1 cellular context compared by ENCODE assay signal in the genomic region with DNA sequence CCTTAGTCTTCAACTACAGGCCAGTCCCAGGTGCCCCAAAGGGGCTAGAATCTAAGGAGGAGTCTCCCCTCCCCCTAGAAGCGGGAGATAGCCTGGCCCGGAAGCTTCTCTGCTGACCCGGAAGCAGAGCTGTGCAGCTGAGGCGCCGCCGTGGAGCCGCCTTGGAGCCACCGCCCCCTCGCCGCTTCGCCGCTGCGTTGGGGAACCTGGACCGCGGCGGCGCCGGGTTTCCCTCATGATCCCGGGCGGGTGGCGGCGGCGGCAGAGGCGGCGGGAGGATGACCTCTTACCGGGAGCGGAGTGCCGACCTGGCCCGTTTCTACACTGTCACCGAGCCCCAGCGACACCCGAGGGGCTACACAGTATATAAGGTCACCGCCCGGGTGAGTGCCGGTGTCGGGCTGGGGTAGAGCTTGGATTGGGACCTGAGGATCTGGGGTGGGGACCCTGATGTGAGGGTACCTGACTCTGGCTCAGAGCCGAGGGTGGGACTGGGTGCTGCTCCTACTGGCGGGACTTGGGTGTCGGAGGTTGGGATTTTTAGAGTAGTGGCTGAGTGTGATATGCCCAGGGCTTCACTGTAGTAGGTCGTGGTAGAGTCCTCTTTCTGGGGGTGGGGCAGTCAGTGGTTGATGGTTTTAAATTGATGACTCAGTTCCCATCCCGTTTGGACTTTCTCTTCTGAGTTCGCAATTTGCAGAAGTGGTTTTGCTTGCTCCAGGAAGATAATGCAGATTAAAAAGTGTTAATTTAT.
TF ChIP-seq lines count a peak whose summit lies in the region.

A gene with protein sequence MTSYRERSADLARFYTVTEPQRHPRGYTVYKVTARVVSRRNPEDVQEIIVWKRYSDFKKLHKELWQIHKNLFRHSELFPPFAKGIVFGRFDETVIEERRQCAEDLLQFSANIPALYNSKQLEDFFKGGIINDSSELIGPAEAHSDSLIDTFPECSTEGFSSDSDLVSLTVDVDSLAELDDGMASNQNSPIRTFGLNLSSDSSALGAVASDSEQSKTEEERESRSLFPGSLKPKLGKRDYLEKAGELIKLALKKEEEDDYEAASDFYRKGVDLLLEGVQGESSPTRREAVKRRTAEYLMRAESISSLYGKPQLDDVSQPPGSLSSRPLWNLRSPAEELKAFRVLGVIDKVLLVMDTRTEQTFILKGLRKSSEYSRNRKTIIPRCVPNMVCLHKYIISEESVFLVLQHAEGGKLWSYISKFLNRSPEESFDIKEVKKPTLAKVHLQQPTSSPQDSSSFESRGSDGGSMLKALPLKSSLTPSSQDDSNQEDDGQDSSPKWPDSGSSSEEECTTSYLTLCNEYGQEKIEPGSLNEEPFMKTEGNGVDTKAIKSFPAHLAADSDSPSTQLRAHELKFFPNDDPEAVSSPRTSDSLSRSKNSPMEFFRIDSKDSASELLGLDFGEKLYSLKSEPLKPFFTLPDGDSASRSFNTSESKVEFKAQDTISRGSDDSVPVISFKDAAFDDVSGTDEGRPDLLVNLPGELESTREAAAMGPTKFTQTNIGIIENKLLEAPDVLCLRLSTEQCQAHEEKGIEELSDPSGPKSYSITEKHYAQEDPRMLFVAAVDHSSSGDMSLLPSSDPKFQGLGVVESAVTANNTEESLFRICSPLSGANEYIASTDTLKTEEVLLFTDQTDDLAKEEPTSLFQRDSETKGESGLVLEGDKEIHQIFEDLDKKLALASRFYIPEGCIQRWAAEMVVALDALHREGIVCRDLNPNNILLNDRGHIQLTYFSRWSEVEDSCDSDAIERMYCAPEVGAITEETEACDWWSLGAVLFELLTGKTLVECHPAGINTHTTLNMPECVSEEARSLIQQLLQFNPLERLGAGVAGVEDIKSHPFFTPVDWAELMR (plus strand): TSS at position 115 of the 754 bp plus-strand sequence. CDS start 164 bp downstream, at position 279.

TF ChIP-seq in HepG2, 621 proteins besides CTCF, POLR2A, EP300 and RAD21 (continued from another document and continues in another):
- TF ChIP-seq, protein P1, sequence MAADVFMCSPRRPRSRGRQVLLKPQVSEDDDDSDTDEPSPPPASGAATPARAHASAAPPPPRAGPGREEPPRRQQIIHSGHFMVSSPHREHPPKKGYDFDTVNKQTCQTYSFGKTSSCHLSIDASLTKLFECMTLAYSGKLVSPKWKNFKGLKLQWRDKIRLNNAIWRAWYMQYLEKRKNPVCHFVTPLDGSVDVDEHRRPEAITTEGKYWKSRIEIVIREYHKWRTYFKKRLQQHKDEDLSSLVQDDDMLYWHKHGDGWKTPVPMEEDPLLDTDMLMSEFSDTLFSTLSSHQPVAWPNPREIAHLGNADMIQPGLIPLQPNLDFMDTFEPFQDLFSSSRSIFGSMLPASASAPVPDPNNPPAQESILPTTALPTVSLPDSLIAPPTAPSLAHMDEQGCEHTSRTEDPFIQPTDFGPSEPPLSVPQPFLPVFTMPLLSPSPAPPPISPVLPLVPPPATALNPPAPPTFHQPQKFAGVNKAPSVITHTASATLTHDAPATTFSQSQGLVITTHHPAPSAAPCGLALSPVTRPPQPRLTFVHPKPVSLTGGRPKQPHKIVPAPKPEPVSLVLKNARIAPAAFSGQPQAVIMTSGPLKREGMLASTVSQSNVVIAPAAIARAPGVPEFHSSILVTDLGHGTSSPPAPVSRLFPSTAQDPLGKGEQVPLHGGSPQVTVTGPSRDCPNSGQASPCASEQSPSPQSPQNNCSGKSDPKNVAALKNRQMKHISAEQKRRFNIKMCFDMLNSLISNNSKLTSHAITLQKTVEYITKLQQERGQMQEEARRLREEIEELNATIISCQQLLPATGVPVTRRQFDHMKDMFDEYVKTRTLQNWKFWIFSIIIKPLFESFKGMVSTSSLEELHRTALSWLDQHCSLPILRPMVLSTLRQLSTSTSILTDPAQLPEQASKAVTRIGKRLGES (CRISPR knock-in tag; IDR thresholded peaks at IDR 0.05; ENCODE audit: borderline replicate concordance): no peak
- no peak; the same call in 1 of the 2 replicates for TF ChIP-seq ZNF160 (CRISPR knock-in tag; IDR thresholded peaks at IDR 0.05)
- TF ChIP-seq ZNF292 (CRISPR knock-in tag; IDR thresholded peaks at IDR 0.05; ENCODE audit: borderline replicate concordance, low read depth): peak; percentile 42; the same call in 1 of the 2 replicates
- TF ChIP-seq ATRX (CRISPR knock-in tag; IDR thresholded peaks at IDR 0.05; ENCODE audit: borderline replicate concordance): no peak
- 0 out of 2 replicates have a peak, but pooled peaks have one; percentile 26 for TF ChIP-seq ETV5 (CRISPR knock-in tag; IDR thresholded peaks at IDR 0.05; ENCODE audit: borderline replicate concordance)
- TF ChIP-seq, protein P2, sequence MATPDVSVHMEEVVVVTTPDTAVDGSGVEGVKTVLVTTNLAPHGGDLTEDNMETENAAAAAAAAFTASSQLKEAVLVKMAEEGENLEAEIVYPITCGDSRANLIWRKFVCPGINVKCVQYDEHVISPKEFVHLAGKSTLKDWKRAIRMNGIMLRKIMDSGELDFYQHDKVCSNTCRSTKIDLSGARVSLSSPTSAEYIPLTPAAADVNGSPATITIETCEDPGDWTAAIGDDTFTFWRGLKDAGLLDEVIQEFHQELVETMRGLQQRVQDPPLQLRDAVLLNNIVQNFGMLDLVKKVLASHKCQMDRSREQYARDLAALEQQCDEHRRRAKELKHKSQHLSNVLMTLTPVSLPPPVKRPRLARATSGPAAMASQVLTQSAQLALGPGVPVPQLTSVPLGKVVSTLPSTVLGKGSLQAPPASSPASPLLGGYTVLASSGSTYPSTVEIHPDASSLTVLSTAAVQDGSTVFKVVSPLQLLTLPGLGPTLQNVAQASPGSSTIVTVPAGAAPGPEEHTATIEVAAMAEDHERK (CRISPR knock-in tag; IDR thresholded peaks at IDR 0.05; ENCODE audit: low read depth): no peak
- TF ChIP-seq KLF15 (CRISPR knock-in tag; IDR thresholded peaks at IDR 0.05; ENCODE audit: borderline replicate concordance): peak; percentile 71; the same call in 1 of the 2 replicates
- TF ChIP-seq, protein P3, sequence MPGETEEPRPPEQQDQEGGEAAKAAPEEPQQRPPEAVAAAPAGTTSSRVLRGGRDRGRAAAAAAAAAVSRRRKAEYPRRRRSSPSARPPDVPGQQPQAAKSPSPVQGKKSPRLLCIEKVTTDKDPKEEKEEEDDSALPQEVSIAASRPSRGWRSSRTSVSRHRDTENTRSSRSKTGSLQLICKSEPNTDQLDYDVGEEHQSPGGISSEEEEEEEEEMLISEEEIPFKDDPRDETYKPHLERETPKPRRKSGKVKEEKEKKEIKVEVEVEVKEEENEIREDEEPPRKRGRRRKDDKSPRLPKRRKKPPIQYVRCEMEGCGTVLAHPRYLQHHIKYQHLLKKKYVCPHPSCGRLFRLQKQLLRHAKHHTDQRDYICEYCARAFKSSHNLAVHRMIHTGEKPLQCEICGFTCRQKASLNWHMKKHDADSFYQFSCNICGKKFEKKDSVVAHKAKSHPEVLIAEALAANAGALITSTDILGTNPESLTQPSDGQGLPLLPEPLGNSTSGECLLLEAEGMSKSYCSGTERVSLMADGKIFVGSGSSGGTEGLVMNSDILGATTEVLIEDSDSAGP (CRISPR knock-in tag; IDR thresholded peaks at IDR 0.05; ENCODE audit: borderline replicate concordance): peak; percentile 95; the same call in 1 of the 2 replicates
- TF ChIP-seq ZNF496 (CRISPR knock-in tag; IDR thresholded peaks at IDR 0.05; ENCODE audit: insufficient replicate concordance): no peak
- 0 out of 2 replicates have a peak, but pooled peaks have one; percentile 17 for TF ChIP-seq ARNT2 (CRISPR knock-in tag; IDR thresholded peaks at IDR 0.05; ENCODE audit: low read depth)
- peak; percentile 52; the same call in 1 of the 2 replicates for TF ChIP-seq ZNF556 (CRISPR knock-in tag; IDR thresholded peaks at IDR 0.05; ENCODE audit: borderline replicate concordance)
- TF ChIP-seq ZNF558 (CRISPR knock-in tag; IDR thresholded peaks at IDR 0.05; ENCODE audit: borderline replicate concordance): peak; percentile 57; the same call in 1 of the 2 replicates
- TF ChIP-seq ZNF891 (CRISPR knock-in tag; IDR thresholded peaks at IDR 0.05): no peak
- TF ChIP-seq ZNF224 (CRISPR knock-in tag; IDR thresholded peaks at IDR 0.05): no peak
- TF ChIP-seq, protein P4, sequence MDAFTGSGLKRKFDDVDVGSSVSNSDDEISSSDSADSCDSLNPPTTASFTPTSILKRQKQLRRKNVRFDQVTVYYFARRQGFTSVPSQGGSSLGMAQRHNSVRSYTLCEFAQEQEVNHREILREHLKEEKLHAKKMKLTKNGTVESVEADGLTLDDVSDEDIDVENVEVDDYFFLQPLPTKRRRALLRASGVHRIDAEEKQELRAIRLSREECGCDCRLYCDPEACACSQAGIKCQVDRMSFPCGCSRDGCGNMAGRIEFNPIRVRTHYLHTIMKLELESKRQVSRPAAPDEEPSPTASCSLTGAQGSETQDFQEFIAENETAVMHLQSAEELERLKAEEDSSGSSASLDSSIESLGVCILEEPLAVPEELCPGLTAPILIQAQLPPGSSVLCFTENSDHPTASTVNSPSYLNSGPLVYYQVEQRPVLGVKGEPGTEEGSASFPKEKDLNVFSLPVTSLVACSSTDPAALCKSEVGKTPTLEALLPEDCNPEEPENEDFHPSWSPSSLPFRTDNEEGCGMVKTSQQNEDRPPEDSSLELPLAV (CRISPR knock-in tag; conservative IDR thresholded peaks at IDR 0.05; ENCODE audit: low read depth): no peak
- TF ChIP-seq KDM3A (CRISPR knock-in tag; IDR thresholded peaks at IDR 0.05; ENCODE audit: low read depth): peak; percentile 60; the same call in 1 of the 2 replicates
- TF ChIP-seq, protein P5, sequence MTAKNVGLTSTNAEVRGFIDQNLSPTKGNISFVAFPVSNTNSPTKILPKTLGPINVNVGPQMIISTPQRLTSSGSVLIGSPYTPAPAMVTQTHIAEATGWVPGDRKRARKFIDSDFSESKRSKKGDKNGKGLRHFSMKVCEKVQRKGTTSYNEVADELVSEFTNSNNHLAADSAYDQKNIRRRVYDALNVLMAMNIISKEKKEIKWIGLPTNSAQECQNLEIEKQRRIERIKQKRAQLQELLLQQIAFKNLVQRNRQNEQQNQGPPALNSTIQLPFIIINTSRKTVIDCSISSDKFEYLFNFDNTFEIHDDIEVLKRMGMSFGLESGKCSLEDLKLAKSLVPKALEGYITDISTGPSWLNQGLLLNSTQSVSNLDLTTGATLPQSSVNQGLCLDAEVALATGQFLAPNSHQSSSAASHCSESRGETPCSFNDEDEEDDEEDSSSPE (CRISPR knock-in tag; IDR thresholded peaks at IDR 0.05): peak; percentile 87
- TF ChIP-seq ASH2L (IDR thresholded peaks at IDR 0.05; ENCODE audit: insufficient read length, low read depth, low read length): peak; percentile 92
- no peak; the same call in 1 of the 2 replicates for TF ChIP-seq JUNB (CRISPR knock-in tag; IDR thresholded peaks at IDR 0.05; ENCODE audit: borderline replicate concordance)
- TF ChIP-seq MEF2D (CRISPR knock-in tag; IDR thresholded peaks at IDR 0.05): no peak
- TF ChIP-seq ZNF766 (CRISPR knock-in tag; IDR thresholded peaks at IDR 0.05; ENCODE audit: borderline replicate concordance): no peak
- no peak for TF ChIP-seq ZNF230 (CRISPR knock-in tag; IDR thresholded peaks at IDR 0.05)
- peak; percentile 20; the same call in 1 of the 2 replicates for TF ChIP-seq IRF2 (CRISPR knock-in tag; IDR thresholded peaks at IDR 0.05)
- TF ChIP-seq, protein P6, sequence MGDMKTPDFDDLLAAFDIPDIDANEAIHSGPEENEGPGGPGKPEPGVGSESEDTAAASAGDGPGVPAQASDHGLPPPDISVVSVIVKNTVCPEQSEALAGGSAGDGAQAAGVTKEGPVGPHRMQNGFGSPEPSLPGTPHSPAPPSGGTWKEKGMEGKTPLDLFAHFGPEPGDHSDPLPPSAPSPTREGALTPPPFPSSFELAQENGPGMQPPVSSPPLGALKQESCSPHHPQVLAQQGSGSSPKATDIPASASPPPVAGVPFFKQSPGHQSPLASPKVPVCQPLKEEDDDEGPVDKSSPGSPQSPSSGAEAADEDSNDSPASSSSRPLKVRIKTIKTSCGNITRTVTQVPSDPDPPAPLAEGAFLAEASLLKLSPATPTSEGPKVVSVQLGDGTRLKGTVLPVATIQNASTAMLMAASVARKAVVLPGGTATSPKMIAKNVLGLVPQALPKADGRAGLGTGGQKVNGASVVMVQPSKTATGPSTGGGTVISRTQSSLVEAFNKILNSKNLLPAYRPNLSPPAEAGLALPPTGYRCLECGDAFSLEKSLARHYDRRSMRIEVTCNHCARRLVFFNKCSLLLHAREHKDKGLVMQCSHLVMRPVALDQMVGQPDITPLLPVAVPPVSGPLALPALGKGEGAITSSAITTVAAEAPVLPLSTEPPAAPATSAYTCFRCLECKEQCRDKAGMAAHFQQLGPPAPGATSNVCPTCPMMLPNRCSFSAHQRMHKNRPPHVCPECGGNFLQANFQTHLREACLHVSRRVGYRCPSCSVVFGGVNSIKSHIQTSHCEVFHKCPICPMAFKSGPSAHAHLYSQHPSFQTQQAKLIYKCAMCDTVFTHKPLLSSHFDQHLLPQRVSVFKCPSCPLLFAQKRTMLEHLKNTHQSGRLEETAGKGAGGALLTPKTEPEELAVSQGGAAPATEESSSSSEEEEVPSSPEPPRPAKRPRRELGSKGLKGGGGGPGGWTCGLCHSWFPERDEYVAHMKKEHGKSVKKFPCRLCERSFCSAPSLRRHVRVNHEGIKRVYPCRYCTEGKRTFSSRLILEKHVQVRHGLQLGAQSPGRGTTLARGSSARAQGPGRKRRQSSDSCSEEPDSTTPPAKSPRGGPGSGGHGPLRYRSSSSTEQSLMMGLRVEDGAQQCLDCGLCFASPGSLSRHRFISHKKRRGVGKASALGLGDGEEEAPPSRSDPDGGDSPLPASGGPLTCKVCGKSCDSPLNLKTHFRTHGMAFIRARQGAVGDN (CRISPR knock-in tag; IDR thresholded peaks at IDR 0.05): peak; percentile 96
- TF ChIP-seq ZNF510 (CRISPR knock-in tag; IDR thresholded peaks at IDR 0.05; ENCODE audit: low read depth): 0 out of 2 replicates have a peak, but pooled peaks have one; percentile 29
- no peak for TF ChIP-seq ZNF570 (CRISPR knock-in tag; IDR thresholded peaks at IDR 0.05; ENCODE audit: borderline replicate concordance)
- no peak for TF ChIP-seq ZNF777 (CRISPR knock-in tag; IDR thresholded peaks at IDR 0.05)
- no peak for TF ChIP-seq ATF1 (CRISPR knock-in tag; IDR thresholded peaks at IDR 0.05)
- peak; percentile 72 for TF ChIP-seq POGZ (CRISPR knock-in tag; IDR thresholded peaks at IDR 0.05)
- TF ChIP-seq, protein P7, sequence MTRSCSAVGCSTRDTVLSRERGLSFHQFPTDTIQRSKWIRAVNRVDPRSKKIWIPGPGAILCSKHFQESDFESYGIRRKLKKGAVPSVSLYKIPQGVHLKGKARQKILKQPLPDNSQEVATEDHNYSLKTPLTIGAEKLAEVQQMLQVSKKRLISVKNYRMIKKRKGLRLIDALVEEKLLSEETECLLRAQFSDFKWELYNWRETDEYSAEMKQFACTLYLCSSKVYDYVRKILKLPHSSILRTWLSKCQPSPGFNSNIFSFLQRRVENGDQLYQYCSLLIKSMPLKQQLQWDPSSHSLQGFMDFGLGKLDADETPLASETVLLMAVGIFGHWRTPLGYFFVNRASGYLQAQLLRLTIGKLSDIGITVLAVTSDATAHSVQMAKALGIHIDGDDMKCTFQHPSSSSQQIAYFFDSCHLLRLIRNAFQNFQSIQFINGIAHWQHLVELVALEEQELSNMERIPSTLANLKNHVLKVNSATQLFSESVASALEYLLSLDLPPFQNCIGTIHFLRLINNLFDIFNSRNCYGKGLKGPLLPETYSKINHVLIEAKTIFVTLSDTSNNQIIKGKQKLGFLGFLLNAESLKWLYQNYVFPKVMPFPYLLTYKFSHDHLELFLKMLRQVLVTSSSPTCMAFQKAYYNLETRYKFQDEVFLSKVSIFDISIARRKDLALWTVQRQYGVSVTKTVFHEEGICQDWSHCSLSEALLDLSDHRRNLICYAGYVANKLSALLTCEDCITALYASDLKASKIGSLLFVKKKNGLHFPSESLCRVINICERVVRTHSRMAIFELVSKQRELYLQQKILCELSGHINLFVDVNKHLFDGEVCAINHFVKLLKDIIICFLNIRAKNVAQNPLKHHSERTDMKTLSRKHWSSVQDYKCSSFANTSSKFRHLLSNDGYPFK (CRISPR knock-in tag; IDR thresholded peaks at IDR 0.05; ENCODE audit: borderline replicate concordance): peak; percentile 85; the same call in 1 of the 2 replicates
- peak; percentile 23 for TF ChIP-seq XRCC5 (optimal IDR thresholded peaks at IDR 0.05; ENCODE audit: low read length)
- TF ChIP-seq ERF (CRISPR knock-in tag; IDR thresholded peaks at IDR 0.05): peak; percentile 27; the same call in 1 of the 2 replicates
- no peak for TF ChIP-seq ZNF17 (CRISPR knock-in tag; IDR thresholded peaks at IDR 0.05)
- no peak for TF ChIP-seq SSRP1 (CRISPR knock-in tag; IDR thresholded peaks at IDR 0.05)
